In the genomic region with DNA sequence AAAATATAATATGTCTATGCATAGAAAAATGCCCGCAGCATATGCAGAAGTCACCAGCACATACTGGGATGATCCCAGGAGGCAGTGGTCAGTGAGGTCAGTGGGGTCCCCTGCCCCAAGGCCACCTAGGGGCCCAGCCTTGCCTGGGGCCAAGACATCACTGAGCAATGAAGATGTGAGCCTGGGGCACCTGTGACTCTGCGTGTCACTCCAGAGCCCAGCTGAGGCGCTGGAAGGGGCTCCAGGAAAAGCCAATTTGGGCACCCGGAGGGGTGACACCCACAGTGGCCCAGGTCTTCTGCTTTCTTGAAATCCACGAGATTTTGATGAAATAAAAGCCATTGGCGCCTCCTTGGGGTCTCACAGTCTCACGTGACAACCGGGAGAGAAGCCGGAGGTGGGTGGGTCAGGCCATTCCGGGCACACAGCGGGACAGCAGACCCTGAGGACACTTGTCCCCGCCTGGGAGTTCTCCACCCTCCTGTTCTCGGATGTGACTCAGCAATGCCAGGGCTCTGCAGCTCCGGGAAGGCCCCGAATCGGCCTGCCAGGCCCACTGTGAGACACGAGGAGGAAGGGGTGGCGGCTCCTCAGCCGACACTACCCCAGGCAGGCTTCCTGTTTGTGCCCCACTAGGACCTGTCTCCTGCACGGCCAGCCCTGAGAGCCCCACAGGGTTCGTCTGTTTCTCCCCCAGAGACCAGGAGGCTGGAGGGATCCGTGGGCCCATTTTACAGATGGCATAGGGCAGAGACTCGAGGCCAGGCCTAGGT, we compare ENCODE assay signal across 1 cellular context.
TF ChIP-seq lines count a peak whose summit lies in the region.

No MANE protein-coding gene starts in this region.

TF ChIP-seq in HepG2, 621 proteins besides CTCF, POLR2A, EP300 and RAD21 (continued from another document and continues in another):
- TF ChIP-seq, protein P1, sequence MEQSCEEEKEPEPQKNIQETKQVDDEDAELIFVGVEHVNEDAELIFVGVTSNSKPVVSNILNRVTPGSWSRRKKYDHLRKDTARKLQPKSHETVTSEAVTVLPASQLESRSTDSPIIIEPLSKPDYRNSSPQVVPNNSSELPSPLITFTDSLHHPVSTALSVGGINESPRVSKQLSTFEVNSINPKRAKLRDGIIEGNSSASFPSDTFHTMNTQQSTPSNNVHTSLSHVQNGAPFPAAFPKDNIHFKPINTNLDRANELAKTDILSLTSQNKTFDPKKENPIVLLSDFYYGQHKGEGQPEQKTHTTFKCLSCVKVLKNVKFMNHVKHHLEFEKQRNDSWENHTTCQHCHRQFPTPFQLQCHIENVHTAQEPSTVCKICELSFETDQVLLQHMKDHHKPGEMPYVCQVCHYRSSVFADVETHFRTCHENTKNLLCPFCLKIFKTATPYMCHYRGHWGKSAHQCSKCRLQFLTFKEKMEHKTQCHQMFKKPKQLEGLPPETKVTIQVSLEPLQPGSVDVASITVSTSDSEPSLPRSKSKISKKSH (CRISPR knock-in tag; IDR thresholded peaks at IDR 0.05; ENCODE audit: borderline replicate concordance), result no peak
- TF ChIP-seq HOXA5 (CRISPR knock-in tag; IDR thresholded peaks at IDR 0.05) (no peak), SPEN (CRISPR knock-in tag; IDR thresholded peaks at IDR 0.05; ENCODE audit: low read depth) (no peak), NFE2L2 (IDR thresholded peaks at IDR 0.05; ENCODE audit: low read length) (peak; percentile 53; the same call in 1 of the 2 replicates), RXRA (CRISPR knock-in tag; IDR thresholded peaks at IDR 0.05) (peak; percentile 14; the same call in 1 of the 2 replicates), BRCA1 (CRISPR knock-in tag; IDR thresholded peaks at IDR 0.05) (no peak), CHD4 (IDR thresholded peaks at IDR 0.05; ENCODE audit: borderline replicate concordance, low read length) (no peak), ZNF768 (CRISPR knock-in tag; IDR thresholded peaks at IDR 0.05) (peak; percentile 73), ZIK1 (CRISPR knock-in tag; IDR thresholded peaks at IDR 0.05; ENCODE audit: borderline replicate concordance, low read depth) (no peak), ETV5 (CRISPR knock-in tag; IDR thresholded peaks at IDR 0.05; ENCODE audit: borderline replicate concordance) (peak; percentile 41; the same call in 1 of the 2 replicates), ZSCAN21 (CRISPR knock-in tag; IDR thresholded peaks at IDR 0.05; ENCODE audit: borderline replicate concordance) (peak; percentile 47; the same call in 1 of the 2 replicates), ZNF674 (CRISPR knock-in tag; IDR thresholded peaks at IDR 0.05; ENCODE audit: low read depth) (no peak), SP4 (CRISPR knock-in tag; IDR thresholded peaks at IDR 0.05) (no peak), ZNF101 (CRISPR knock-in tag; IDR thresholded peaks at IDR 0.05; ENCODE audit: borderline replicate concordance, low read depth) (no peak), SETDB1 (CRISPR knock-in tag; IDR thresholded peaks at IDR 0.05; ENCODE audit: borderline replicate concordance) (no peak), AGO1 (IDR thresholded peaks at IDR 0.05; ENCODE audit: low read depth, low read length, poor library complexity, severe bottlenecking) (no peak), ZNF790 (CRISPR knock-in tag; IDR thresholded peaks at IDR 0.05; ENCODE audit: borderline replicate concordance) (no peak), MED8 (CRISPR knock-in tag; IDR thresholded peaks at IDR 0.05; ENCODE audit: insufficient replicate concordance) (no peak), SMARCE1 (IDR thresholded peaks at IDR 0.05; ENCODE audit: borderline replicate concordance) (no peak)
- TF ChIP-seq, protein P2, sequence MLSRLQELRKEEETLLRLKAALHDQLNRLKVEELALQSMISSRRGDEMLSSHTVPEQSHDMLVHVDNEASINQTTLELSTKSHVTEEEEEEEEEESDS (CRISPR knock-in tag; IDR thresholded peaks at IDR 0.05; ENCODE audit: borderline replicate concordance), result no peak
- TF ChIP-seq, protein P3, sequence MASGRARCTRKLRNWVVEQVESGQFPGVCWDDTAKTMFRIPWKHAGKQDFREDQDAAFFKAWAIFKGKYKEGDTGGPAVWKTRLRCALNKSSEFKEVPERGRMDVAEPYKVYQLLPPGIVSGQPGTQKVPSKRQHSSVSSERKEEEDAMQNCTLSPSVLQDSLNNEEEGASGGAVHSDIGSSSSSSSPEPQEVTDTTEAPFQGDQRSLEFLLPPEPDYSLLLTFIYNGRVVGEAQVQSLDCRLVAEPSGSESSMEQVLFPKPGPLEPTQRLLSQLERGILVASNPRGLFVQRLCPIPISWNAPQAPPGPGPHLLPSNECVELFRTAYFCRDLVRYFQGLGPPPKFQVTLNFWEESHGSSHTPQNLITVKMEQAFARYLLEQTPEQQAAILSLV (CRISPR knock-in tag; IDR thresholded peaks at IDR 0.05; ENCODE audit: borderline replicate concordance), result no peak
- TF ChIP-seq, protein P4, sequence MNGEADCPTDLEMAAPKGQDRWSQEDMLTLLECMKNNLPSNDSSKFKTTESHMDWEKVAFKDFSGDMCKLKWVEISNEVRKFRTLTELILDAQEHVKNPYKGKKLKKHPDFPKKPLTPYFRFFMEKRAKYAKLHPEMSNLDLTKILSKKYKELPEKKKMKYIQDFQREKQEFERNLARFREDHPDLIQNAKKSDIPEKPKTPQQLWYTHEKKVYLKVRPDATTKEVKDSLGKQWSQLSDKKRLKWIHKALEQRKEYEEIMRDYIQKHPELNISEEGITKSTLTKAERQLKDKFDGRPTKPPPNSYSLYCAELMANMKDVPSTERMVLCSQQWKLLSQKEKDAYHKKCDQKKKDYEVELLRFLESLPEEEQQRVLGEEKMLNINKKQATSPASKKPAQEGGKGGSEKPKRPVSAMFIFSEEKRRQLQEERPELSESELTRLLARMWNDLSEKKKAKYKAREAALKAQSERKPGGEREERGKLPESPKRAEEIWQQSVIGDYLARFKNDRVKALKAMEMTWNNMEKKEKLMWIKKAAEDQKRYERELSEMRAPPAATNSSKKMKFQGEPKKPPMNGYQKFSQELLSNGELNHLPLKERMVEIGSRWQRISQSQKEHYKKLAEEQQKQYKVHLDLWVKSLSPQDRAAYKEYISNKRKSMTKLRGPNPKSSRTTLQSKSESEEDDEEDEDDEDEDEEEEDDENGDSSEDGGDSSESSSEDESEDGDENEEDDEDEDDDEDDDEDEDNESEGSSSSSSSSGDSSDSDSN (CRISPR knock-in tag; IDR thresholded peaks at IDR 0.05), result no peak; the same call in 1 of the 2 replicates
- TF ChIP-seq, protein P5, sequence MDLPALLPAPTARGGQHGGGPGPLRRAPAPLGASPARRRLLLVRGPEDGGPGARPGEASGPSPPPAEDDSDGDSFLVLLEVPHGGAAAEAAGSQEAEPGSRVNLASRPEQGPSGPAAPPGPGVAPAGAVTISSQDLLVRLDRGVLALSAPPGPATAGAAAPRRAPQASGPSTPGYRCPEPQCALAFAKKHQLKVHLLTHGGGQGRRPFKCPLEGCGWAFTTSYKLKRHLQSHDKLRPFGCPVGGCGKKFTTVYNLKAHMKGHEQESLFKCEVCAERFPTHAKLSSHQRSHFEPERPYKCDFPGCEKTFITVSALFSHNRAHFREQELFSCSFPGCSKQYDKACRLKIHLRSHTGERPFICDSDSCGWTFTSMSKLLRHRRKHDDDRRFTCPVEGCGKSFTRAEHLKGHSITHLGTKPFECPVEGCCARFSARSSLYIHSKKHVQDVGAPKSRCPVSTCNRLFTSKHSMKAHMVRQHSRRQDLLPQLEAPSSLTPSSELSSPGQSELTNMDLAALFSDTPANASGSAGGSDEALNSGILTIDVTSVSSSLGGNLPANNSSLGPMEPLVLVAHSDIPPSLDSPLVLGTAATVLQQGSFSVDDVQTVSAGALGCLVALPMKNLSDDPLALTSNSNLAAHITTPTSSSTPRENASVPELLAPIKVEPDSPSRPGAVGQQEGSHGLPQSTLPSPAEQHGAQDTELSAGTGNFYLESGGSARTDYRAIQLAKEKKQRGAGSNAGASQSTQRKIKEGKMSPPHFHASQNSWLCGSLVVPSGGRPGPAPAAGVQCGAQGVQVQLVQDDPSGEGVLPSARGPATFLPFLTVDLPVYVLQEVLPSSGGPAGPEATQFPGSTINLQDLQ (CRISPR knock-in tag; IDR thresholded peaks at IDR 0.05), result no peak
- TF ChIP-seq, protein P6, sequence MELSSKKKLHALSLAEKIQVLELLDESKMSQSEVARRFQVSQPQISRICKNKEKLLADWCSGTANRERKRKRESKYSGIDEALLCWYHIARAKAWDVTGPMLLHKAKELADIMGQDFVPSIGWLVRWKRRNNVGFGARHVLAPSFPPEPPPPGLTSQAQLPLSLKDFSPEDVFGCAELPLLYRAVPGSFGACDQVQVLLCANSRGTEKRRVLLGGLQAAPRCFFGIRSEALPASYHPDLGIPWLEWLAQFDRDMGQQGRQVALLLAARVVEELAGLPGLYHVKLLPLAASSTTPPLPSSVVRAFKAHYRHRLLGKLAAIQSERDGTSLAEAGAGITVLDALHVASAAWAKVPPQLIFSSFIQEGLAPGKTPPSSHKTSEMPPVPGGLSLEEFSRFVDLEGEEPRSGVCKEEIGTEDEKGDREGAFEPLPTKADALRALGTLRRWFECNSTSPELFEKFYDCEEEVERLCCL (CRISPR knock-in tag; IDR thresholded peaks at IDR 0.05; ENCODE audit: borderline replicate concordance), result no peak
- TF ChIP-seq, protein P7, sequence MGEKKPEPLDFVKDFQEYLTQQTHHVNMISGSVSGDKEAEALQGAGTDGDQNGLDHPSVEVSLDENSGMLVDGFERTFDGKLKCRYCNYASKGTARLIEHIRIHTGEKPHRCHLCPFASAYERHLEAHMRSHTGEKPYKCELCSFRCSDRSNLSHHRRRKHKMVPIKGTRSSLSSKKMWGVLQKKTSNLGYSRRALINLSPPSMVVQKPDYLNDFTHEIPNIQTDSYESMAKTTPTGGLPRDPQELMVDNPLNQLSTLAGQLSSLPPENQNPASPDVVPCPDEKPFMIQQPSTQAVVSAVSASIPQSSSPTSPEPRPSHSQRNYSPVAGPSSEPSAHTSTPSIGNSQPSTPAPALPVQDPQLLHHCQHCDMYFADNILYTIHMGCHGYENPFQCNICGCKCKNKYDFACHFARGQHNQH (CRISPR knock-in tag; IDR thresholded peaks at IDR 0.05), result 0 out of 2 replicates have a peak, but pooled peaks have one; percentile 29
- TF ChIP-seq, protein P8, sequence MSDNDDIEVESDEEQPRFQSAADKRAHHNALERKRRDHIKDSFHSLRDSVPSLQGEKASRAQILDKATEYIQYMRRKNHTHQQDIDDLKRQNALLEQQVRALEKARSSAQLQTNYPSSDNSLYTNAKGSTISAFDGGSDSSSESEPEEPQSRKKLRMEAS (IDR thresholded peaks at IDR 0.05), result no peak; the same call in 1 of the 2 replicates
- TF ChIP-seq, protein P9, sequence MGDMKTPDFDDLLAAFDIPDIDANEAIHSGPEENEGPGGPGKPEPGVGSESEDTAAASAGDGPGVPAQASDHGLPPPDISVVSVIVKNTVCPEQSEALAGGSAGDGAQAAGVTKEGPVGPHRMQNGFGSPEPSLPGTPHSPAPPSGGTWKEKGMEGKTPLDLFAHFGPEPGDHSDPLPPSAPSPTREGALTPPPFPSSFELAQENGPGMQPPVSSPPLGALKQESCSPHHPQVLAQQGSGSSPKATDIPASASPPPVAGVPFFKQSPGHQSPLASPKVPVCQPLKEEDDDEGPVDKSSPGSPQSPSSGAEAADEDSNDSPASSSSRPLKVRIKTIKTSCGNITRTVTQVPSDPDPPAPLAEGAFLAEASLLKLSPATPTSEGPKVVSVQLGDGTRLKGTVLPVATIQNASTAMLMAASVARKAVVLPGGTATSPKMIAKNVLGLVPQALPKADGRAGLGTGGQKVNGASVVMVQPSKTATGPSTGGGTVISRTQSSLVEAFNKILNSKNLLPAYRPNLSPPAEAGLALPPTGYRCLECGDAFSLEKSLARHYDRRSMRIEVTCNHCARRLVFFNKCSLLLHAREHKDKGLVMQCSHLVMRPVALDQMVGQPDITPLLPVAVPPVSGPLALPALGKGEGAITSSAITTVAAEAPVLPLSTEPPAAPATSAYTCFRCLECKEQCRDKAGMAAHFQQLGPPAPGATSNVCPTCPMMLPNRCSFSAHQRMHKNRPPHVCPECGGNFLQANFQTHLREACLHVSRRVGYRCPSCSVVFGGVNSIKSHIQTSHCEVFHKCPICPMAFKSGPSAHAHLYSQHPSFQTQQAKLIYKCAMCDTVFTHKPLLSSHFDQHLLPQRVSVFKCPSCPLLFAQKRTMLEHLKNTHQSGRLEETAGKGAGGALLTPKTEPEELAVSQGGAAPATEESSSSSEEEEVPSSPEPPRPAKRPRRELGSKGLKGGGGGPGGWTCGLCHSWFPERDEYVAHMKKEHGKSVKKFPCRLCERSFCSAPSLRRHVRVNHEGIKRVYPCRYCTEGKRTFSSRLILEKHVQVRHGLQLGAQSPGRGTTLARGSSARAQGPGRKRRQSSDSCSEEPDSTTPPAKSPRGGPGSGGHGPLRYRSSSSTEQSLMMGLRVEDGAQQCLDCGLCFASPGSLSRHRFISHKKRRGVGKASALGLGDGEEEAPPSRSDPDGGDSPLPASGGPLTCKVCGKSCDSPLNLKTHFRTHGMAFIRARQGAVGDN (CRISPR knock-in tag; IDR thresholded peaks at IDR 0.05), result peak; percentile 72
- TF ChIP-seq, protein P10, sequence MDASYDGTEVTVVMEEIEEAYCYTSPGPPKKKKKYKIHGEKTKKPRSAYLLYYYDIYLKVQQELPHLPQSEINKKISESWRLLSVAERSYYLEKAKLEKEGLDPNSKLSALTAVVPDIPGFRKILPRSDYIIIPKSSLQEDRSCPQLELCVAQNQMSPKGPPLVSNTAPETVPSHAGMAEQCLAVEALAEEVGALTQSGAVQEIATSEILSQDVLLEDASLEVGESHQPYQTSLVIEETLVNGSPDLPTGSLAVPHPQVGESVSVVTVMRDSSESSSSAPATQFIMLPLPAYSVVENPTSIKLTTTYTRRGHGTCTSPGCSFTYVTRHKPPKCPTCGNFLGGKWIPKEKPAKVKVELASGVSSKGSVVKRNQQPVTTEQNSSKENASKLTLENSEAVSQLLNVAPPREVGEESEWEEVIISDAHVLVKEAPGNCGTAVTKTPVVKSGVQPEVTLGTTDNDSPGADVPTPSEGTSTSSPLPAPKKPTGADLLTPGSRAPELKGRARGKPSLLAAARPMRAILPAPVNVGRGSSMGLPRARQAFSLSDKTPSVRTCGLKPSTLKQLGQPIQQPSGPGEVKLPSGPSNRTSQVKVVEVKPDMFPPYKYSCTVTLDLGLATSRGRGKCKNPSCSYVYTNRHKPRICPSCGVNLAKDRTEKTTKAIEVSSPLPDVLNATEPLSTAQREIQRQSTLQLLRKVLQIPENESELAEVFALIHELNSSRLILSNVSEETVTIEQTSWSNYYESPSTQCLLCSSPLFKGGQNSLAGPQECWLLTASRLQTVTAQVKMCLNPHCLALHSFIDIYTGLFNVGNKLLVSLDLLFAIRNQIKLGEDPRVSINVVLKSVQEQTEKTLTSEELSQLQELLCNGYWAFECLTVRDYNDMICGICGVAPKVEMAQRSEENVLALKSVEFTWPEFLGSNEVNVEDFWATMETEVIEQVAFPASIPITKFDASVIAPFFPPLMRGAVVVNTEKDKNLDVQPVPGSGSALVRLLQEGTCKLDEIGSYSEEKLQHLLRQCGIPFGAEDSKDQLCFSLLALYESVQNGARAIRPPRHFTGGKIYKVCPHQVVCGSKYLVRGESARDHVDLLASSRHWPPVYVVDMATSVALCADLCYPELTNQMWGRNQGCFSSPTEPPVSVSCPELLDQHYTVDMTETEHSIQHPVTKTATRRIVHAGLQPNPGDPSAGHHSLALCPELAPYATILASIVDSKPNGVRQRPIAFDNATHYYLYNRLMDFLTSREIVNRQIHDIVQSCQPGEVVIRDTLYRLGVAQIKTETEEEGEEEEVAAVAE (CRISPR knock-in tag; IDR thresholded peaks at IDR 0.05; ENCODE audit: borderline replicate concordance), result no peak
- TF ChIP-seq, protein P11, sequence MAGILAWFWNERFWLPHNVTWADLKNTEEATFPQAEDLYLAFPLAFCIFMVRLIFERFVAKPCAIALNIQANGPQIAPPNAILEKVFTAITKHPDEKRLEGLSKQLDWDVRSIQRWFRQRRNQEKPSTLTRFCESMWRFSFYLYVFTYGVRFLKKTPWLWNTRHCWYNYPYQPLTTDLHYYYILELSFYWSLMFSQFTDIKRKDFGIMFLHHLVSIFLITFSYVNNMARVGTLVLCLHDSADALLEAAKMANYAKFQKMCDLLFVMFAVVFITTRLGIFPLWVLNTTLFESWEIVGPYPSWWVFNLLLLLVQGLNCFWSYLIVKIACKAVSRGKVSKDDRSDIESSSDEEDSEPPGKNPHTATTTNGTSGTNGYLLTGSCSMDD (CRISPR knock-in tag; IDR thresholded peaks at IDR 0.05), result no peak
